Comparison of ENCODE assay signal across 1 cellular context in genomic region chr15:56042523-56042922, GRCh38.
TF ChIP-seq lines count a peak whose summit lies in the region.

No MANE protein-coding gene starts in this region.

TF ChIP-seq in HepG2, 621 proteins besides CTCF, POLR2A, EP300 and RAD21 (continued from another document and continues in another):
- TF ChIP-seq ARID5B (CRISPR knock-in tag; IDR thresholded peaks at IDR 0.05) (0 out of 2 replicates have a peak, but pooled peaks have one; percentile 29), ZMYM4 (CRISPR knock-in tag; IDR thresholded peaks at IDR 0.05) (peak; percentile 44; the same call in 1 of the 2 replicates), TFAP4 (IDR thresholded peaks at IDR 0.05; ENCODE audit: borderline replicate concordance, low read depth) (no peak), RXRA (CRISPR knock-in tag; IDR thresholded peaks at IDR 0.05) (peak; percentile 34; the same call in 1 of the 2 replicates), KLF16 (CRISPR knock-in tag; IDR thresholded peaks at IDR 0.05) (0 out of 4 replicates have a peak, but pooled peaks of 1 of the 2 experiments have one; percentile 12), TEAD3 (CRISPR knock-in tag; optimal IDR thresholded peaks at IDR 0.05; ENCODE audit: borderline replicate concordance) (peak; percentile 78), GATAD1 (CRISPR knock-in tag; IDR thresholded peaks at IDR 0.05) (no peak), ZNF782 (CRISPR knock-in tag; IDR thresholded peaks at IDR 0.05; ENCODE audit: borderline replicate concordance) (no peak), UBTF (CRISPR knock-in tag; IDR thresholded peaks at IDR 0.05) (no peak), ZNF558 (CRISPR knock-in tag; IDR thresholded peaks at IDR 0.05; ENCODE audit: borderline replicate concordance) (no peak), STAT5B (CRISPR knock-in tag; IDR thresholded peaks at IDR 0.05) (no peak), ZBTB21 (CRISPR knock-in tag; IDR thresholded peaks at IDR 0.05) (no peak), ZBTB33 (CRISPR knock-in tag; IDR thresholded peaks at IDR 0.05) (peak; percentile 65), HNF4A (CRISPR knock-in tag; IDR thresholded peaks at IDR 0.05) (peak; percentile 37; the same call in 1 of the 2 replicates), BHLHE40 (IDR thresholded peaks at IDR 0.05; ENCODE audit: low read length) (no peak), NCOA2 (CRISPR knock-in tag; IDR thresholded peaks at IDR 0.05) (0 out of 2 replicates have a peak, but pooled peaks have one; percentile 21), FUBP1 (CRISPR knock-in tag; IDR thresholded peaks at IDR 0.05; ENCODE audit: borderline replicate concordance) (no peak), ZNF850 (CRISPR knock-in tag; conservative IDR thresholded peaks at IDR 0.05) (no peak), RARA (CRISPR knock-in tag; IDR thresholded peaks at IDR 0.05) (peak; percentile 49), GATAD2A (CRISPR knock-in tag; IDR thresholded peaks at IDR 0.05) (peak; percentile 50; the same call in 1 of the 2 replicates), ZNF282 (IDR thresholded peaks at IDR 0.05; ENCODE audit: partially characterized antibody) (no peak), ZBED4 (CRISPR knock-in tag; IDR thresholded peaks at IDR 0.05; ENCODE audit: borderline replicate concordance) (no peak), NBN (conservative IDR thresholded peaks at IDR 0.05) (no peak), ZMYM3 (CRISPR knock-in tag; IDR thresholded peaks at IDR 0.05) (no peak), HMG20A (CRISPR knock-in tag; IDR thresholded peaks at IDR 0.05; ENCODE audit: borderline replicate concordance) (no peak), REXO4 (CRISPR knock-in tag; IDR thresholded peaks at IDR 0.05; ENCODE audit: borderline replicate concordance) (no peak), ASH2L (IDR thresholded peaks at IDR 0.05; ENCODE audit: insufficient read length, low read depth, low read length) (peak; percentile 36), ELF3 (CRISPR knock-in tag; IDR thresholded peaks at IDR 0.05) (no peak), YY1 (IDR thresholded peaks at IDR 0.05; ENCODE audit: insufficient read depth, insufficient replicate concordance, low read depth, low read length) (no peak), ZNF75D (CRISPR knock-in tag; IDR thresholded peaks at IDR 0.05; ENCODE audit: borderline replicate concordance) (no peak), KDM3A (CRISPR knock-in tag; IDR thresholded peaks at IDR 0.05; ENCODE audit: low read depth) (no peak), ZFP62 (CRISPR knock-in tag; IDR thresholded peaks at IDR 0.05) (no peak), TARDBP (CRISPR knock-in tag; IDR thresholded peaks at IDR 0.05) (no peak), ZNF740 (CRISPR knock-in tag; IDR thresholded peaks at IDR 0.05) (no peak), ZNF607 (CRISPR knock-in tag; IDR thresholded peaks at IDR 0.05; ENCODE audit: borderline replicate concordance) (no peak), SOX13 (IDR thresholded peaks at IDR 0.05) (no peak), SOX13 (CRISPR knock-in tag; conservative IDR thresholded peaks at IDR 0.05 in 1 of 2, IDR thresholded peaks at IDR 0.05 in 1 of 2) (peak in 1 of 2 experiments; percentile 42; a peak in 1 of 4 replicates), ZNF766 (CRISPR knock-in tag; IDR thresholded peaks at IDR 0.05; ENCODE audit: borderline replicate concordance) (no peak), POGZ (CRISPR knock-in tag; IDR thresholded peaks at IDR 0.05) (no peak), NFYC (CRISPR knock-in tag; IDR thresholded peaks at IDR 0.05) (no peak), ZNF281 (CRISPR knock-in tag; IDR thresholded peaks at IDR 0.05; ENCODE audit: borderline replicate concordance) (no peak), NR3C1 (CRISPR knock-in tag; IDR thresholded peaks at IDR 0.05) (no peak)
